31 cellular contexts compared by ENCODE assay signal in the genomic region with DNA sequence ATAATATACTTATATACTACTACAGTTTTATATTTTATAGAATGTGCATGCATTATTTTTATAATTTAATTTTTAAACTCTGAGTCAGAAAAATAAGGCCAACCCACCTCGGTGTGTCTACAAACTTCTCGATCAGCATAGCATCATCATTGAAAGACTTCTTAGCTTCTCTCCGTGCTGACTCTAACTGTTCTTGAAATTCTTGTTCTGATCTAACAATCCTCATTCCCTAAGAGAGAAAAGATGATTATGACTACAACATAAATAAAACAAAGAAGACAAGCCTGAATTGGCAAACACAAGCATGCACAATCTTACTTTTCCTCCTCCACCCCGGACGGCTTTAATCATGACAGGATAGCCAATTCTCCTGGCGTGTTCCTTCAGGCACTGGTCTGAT. TPM values are rescaled to one million over a fixed set of nuclear protein-coding genes. Genes with fewer than 3 reads are reported as not detected.
DNase-seq lines count a peak whose midpoint lies in the region; ATAC-seq and TF ChIP-seq lines count a peak whose summit lies in the region.
"Had no signal": no experiment of that assay in that cellular context is flagged by ENCODE, and none has a peak within 500 bp of the region (broad histone marks: within the 10 kb centered on the region; RNA-seq: fewer than 3 reads in every experiment).

No MANE protein-coding gene starts in this region.

- H3K4me3 ChIP-seq in SK-N-MC, result no peak overlapping the region
- no peak overlapping the region for H3K4me3 ChIP-seq in epithelial cell of esophagus (ENCODE audit: low read length)
- H3K4me3 ChIP-seq: A549; BLaER1; BLaER1 treated with 17β-estradiol and CSF1 and Interleukin-3, amounts not matched to agents 10 nM and 100 nM had no signal

- peak overlapping the region; percentile 22; the same call in 1 of the 2 replicates for H3K27ac ChIP-seq in SK-N-MC
- H3K27ac ChIP-seq: 22Rv1; A549; BLaER1; BLaER1 treated with 17β-estradiol and CSF1 and Interleukin-3, amounts not matched to agents 10 nM and 100 nM; C4-2B had no signal

- TF ChIP-seq CTCF in epithelial cell of esophagus (IDR thresholded peaks at IDR 0.05; ENCODE audit: insufficient read depth, low read depth, low read length, missing control alignments), result no peak

- ATAC-seq in esophagus mucosa (peak; percentile 91), GM19324 (IDR thresholded peaks at IDR 0.05; ENCODE audit: low FRiP score, unreplicated experiment) (no peak)
- ATAC-seq: A549; CD8-positive, alpha-beta T cell had no signal

- no peak overlapping the region for H3K9ac ChIP-seq in SK-N-MC (ENCODE audit: insufficient read length)
- H3K9ac ChIP-seq: BLaER1; BLaER1 treated with 17β-estradiol and CSF1 and Interleukin-3, amounts not matched to agents 10 nM and 100 nM had no signal

- DNase-seq in SK-N-MC (ENCODE audit: low read depth, low spot score) (no peak), epithelial cell of esophagus (ENCODE audit: low read depth) (peak; percentile 29), NCI-H1105 (lab: John Stamatoyannopoulos, UW) (no peak)
- DNase-seq in activated CD8-positive, alpha-beta memory T cell treated with anti-CD3 and anti-CD28 coated beads, Interleukin-2, amount 50 U/mL, for 48 hours, result no peak
- DNase-seq: 8988T; ACHN; AML-193; BE2C; C1 segment of cervical spinal cord; Caco-2; Calu3; CD4-positive, alpha-beta memory T cell; CD4-positive, alpha-beta T cell; CD4-positive, CD25-positive, alpha-beta regulatory T cell; CD8-positive, alpha-beta memory T cell; CD8-positive, alpha-beta T cell; COR-L47; DMS 273 treated with DMSO at 0.1 percent for 48 hours; DMS153; DMS53; DMS79; DMS79 treated with DMSO at 0.1 percent for 48 hours; DND-41; EL had no signal

- H3K36me3 ChIP-seq in SK-N-MC (ENCODE audit: insufficient read depth, low read length), result peaks cover 47% of the 10 kb centered on the region

- 0 out of 2 replicates have a peak, but pooled peaks cover 2% of the 10 kb centered on the region for H3K9me3 ChIP-seq in SK-N-MC (ENCODE audit: low read depth, low read length)
- H3K9me3 ChIP-seq: A549, BE2C, Caco-2 had no signal

RNA-seq across cellular contexts. Expression of a gene that starts 28.4 kb away (rescaled TPM):
- 29.0 TPM for total RNA-seq in esophagus mucosa
